1 cellular context compared by ENCODE assay signal in genomic region chr12:130776857-130777339, GRCh38.
TF ChIP-seq lines count a peak whose summit lies in the region.

No MANE protein-coding gene starts in this region.

TF ChIP-seq in H1, 55 proteins besides CTCF, POLR2A, EP300 and RAD21 (continued from another document):
- no peak for TF ChIP-seq KDM5A (IDR thresholded peaks at IDR 0.05; ENCODE audit: low read length)
- TF ChIP-seq YY1 (IDR thresholded peaks at IDR 0.05; ENCODE audit: low read depth, low read length) = no peak
- no peak for TF ChIP-seq ASH2L (IDR thresholded peaks at IDR 0.05; ENCODE audit: low read length)
